31 cellular contexts compared by ENCODE assay signal in the genomic region with DNA sequence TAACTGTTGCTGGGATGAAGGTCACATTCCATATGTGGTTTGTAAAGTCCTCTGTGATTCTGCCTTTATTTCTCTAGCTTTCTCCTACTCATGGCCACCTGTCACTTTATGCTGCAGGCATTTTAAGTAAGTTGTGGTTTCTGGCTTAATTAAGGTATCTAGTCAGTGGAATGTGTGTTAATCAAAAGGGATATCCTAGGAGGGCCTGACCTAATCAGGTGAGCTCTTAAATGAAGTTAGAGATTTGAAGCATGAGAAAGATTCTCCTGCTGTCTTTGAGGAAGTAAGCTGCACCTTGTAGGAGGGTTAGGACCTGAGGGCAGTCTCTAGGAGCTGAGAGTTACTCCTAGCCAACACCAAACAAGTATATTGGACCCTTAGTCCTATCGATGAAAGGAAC.
"Had no signal": no experiment of that assay in that cellular context is flagged by ENCODE, and none has a peak within 500 bp of the region (broad histone marks: within the 10 kb centered on the region; RNA-seq: fewer than 3 reads in every experiment).

No MANE protein-coding gene starts in this region.

- ATAC-seq: natural killer cell; psoas muscle; right cardiac atrium; right lobe of liver; stimulated activated memory B cell treated with anti-CD40 and anti-IgM and Interleukin-4, amounts not matched to agents 10 μg/mL and 1 μg/mL and 100 μg/mL, for 72 hours; stimulated activated naive CD8-positive, alpha-beta T cell treated with anti-CD3 and anti-CD28 coated beads, Interleukin-15, amount 100 ng/mL, for 72 hours; stimulated activated naive CD8-positive, alpha-beta T cell treated with anti-CD3 and anti-CD28 coated beads, Interleukin-15, Interleukin-2, amounts not matched to agents 100 U/mL and 50 U/mL, for 24 hours; upper lobe of right lung had no signal

- H3K9me3 Mint-ChIP-seq: natural killer cell; nephron; neural progenitor cell; stimulated activated memory B cell treated with anti-CD40 and anti-IgM and Interleukin-4, amounts not matched to agents 10 μg/mL and 1 μg/mL and 100 μg/mL, for 72 hours; stimulated activated naive CD8-positive, alpha-beta T cell treated with anti-CD3 and anti-CD28 coated beads, Interleukin-15, amount 100 ng/mL, for 72 hours; type B pancreatic cell had no signal

- H3K4me3 ChIP-seq: neural progenitor cell, ovary, psoas muscle, right lobe of liver, sigmoid colon, spleen, suprapubic skin, testis, tibial artery, transverse colon, upper lobe of right lung, uterus had no signal

- H3K4me1 ChIP-seq: parathyroid adenoma, psoas muscle, right lobe of liver, sigmoid colon, spleen, suprapubic skin, testis, tibial artery, transverse colon, upper lobe of right lung, uterus had no signal

- H3K36me3 Mint-ChIP-seq: natural killer cell; neural progenitor cell; stimulated activated memory B cell treated with anti-CD40 and anti-IgM and Interleukin-4, amounts not matched to agents 10 μg/mL and 1 μg/mL and 100 μg/mL, for 72 hours; type B pancreatic cell had no signal

- DNase-seq: natural killer cell; occipital lobe; ovary; posterior cingulate gyrus; psoas muscle; right cardiac atrium; right lobe of liver; sigmoid colon; small intestine; spleen; stimulated activated CD4-positive, alpha-beta T cell treated with anti-CD3 and anti-CD28 coated beads, Interleukin-12 subunit alpha, Interleukin-12 subunit beta, amount 100 ng/mL, for 4 hours; stimulated activated CD4-positive, alpha-beta T cell treated with anti-CD3 and anti-CD28 coated beads, Interleukin-1b, Interleukin-23, amount 100 ng/mL, for 48 hours; stimulated activated CD4-positive, alpha-beta T cell treated with anti-CD3 and anti-CD28 coated beads, Interleukin-4, amount 100 ng/mL, for 1 hour; stimulated activated CD4-positive, alpha-beta T cell treated with anti-CD3 and anti-CD28 coated beads, Interleukin-4, amount 100 ng/mL, for 4 hours; stimulated activated CD8-positive, alpha-beta memory T cell treated with anti-CD3 and anti-CD28 coated beads, Interleukin-4, amount 100 ng/mL, for 48 hours; stimulated activated naive CD4-positive, alpha-beta T cell; stimulated activated naive CD8-positive, alpha-beta T cell treated with anti-CD3 and anti-CD28 coated beads, Interleukin-15, amount 100 ng/mL, for 72 hours; stimulated activated naive CD8-positive, alpha-beta T cell treated with anti-CD3 and anti-CD28 coated beads, Interleukin-15, Interleukin-2, amounts not matched to agents 100 U/mL and 50 U/mL, for 24 hours; substantia nigra; testis; tibial artery; transverse colon; upper lobe of right lung; uterus had no signal

- H3K27me3 ChIP-seq: neural progenitor cell, ovary, right lobe of liver, sigmoid colon, spleen, suprapubic skin, testis, tibial artery, transverse colon, upper lobe of right lung, uterus had no signal

- H3K27ac ChIP-seq: neural progenitor cell, ovary, parathyroid adenoma, psoas muscle, right lobe of liver, sigmoid colon, spleen, suprapubic skin, testis, tibial artery, transverse colon, upper lobe of right lung, uterus had no signal

- H3K27me3 Mint-ChIP-seq: progenitor cell of endocrine pancreas; stimulated activated memory B cell treated with anti-CD40 and anti-IgM and Interleukin-4, amounts not matched to agents 10 μg/mL and 1 μg/mL and 100 μg/mL, for 72 hours had no signal

- H3K27ac Mint-ChIP-seq: natural killer cell; nephron; neural progenitor cell; progenitor cell of endocrine pancreas; stimulated activated memory B cell treated with anti-CD40 and anti-IgM and Interleukin-4, amounts not matched to agents 10 μg/mL and 1 μg/mL and 100 μg/mL, for 72 hours; stimulated activated naive CD8-positive, alpha-beta T cell treated with anti-CD3 and anti-CD28 coated beads, Interleukin-15, amount 100 ng/mL, for 72 hours; type B pancreatic cell had no signal

- H3K79me2 ChIP-seq: parathyroid adenoma had no signal

- H3K4me2 ChIP-seq: neural progenitor cell had no signal

- H3K9ac ChIP-seq: neural progenitor cell, parathyroid adenoma had no signal

- H2AFZ ChIP-seq: neural progenitor cell, parathyroid adenoma had no signal

- H3K4me3 Mint-ChIP-seq: natural killer cell; nephron; neural progenitor cell; stimulated activated memory B cell treated with anti-CD40 and anti-IgM and Interleukin-4, amounts not matched to agents 10 μg/mL and 1 μg/mL and 100 μg/mL, for 72 hours; stimulated activated naive CD8-positive, alpha-beta T cell treated with anti-CD3 and anti-CD28 coated beads, Interleukin-15, amount 100 ng/mL, for 72 hours; type B pancreatic cell had no signal

- H3K9me3 ChIP-seq: ovary, psoas muscle, right lobe of liver, sigmoid colon, spleen, suprapubic skin, testis, tibial artery, transverse colon, upper lobe of right lung, uterus had no signal

- H3K4me1 Mint-ChIP-seq: nephron; neural progenitor cell; stimulated activated memory B cell treated with anti-CD40 and anti-IgM and Interleukin-4, amounts not matched to agents 10 μg/mL and 1 μg/mL and 100 μg/mL, for 72 hours; stimulated activated naive CD8-positive, alpha-beta T cell treated with anti-CD3 and anti-CD28 coated beads, Interleukin-15, amount 100 ng/mL, for 72 hours had no signal

- H3K36me3 ChIP-seq: neural progenitor cell, ovary, right lobe of liver, sigmoid colon, spleen, suprapubic skin, tibial artery, transverse colon, upper lobe of right lung, uterus had no signal
